Comparison of ENCODE assay signal across 8 cellular contexts in the genomic region with DNA sequence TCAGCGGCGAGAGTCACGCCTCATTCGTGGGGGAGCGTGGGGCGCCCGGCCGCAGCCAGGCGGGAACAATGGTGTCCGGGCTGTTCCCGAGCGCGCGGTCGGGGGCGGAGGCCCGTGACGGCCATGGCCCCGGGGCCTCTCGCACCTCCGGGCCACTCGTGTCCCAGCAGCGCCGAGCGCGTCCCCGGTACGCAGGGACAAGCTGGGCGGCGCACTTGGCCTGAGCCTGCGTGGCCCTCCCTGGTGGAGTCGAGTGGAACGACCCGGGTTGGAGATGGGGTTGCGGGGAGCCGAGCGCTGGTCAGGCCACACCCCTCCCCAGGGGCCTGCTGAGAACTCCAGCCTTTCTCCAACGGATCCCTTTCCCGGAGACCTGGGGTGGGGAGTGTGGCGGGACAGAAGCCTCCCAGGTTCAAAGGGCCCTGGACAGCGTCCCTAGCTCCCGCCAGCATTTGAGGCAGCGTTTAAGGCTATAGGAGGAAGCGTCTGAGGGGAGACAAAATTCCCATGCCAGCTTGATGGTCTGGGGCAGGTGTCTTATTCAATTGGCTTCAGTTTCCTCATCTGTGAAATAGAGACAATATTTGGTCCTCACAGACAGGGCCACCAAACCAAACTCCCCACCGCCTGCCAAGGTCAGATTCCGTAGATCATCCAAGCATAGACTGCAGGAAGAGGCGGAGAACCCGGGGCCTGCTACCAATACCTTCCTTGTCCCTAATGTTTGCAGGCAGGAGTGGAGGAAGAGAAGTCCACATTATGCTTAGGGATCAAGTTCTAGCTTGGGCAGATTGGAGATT. TPM values are rescaled to one million over a fixed set of nuclear protein-coding genes. Genes with fewer than 3 reads are reported as not detected.
A peak's percentile ranks its signal among the peaks of the same experiment; 100 is the strongest.
DNase-seq lines count a peak whose midpoint lies in the region; ATAC-seq, FAIRE-seq and TF ChIP-seq lines count a peak whose summit lies in the region.

No MANE protein-coding gene starts in this region.

- H3K9me3 Mint-ChIP-seq in activated B cell treated with CpG ODN at 0.5 μM for 24 hours: no peaks in the 10 kb centered on the region

- H3K9ac ChIP-seq in mesendoderm (ENCODE audit: low read length): peak overlapping the region; percentile 97

- no CpG with 5 or more reads among the region's 48 CpGs for whole genome bisulfite sequencing in mesendoderm (ENCODE audit: extremely low coverage, insufficient coverage, low lambda C conversion rate)
- 2 to 4% (median 4%) methylated on average over 24 to 48 of the region's 48 CpGs for WGBS in stomach, 5 donors

- H2BK15ac ChIP-seq in mesendoderm (replicated peaks; ENCODE audit: low read depth): no peak overlapping the region

- POLR2A ChIA-PET in activated B cell treated with CpG ODN at 0.5 μM for 24 hours (lab: Charles Lee): interaction anchor here (0.9 to 1.5 kb wide), 10 partner anchors 8 to 714 kb away, joined by 3 to 17 read pairs (median 4); a partner anchor contains a TSS

- peak overlapping the region; percentile 85 for H3K27ac ChIP-seq in effector memory CD4-positive, alpha-beta T cell (ENCODE audit: insufficient read depth, low read length, poor library complexity, severe bottlenecking)
- H3K27ac ChIP-seq in mesendoderm (ENCODE audit: low read depth, low read length) (peak overlapping the region; percentile 61), stomach (peak overlapping the region; percentile 85 to 99 (median 94))

- no peak for TF ChIP-seq EP300 in stomach (IDR thresholded peaks at IDR 0.05)

- FAIRE-seq in H54 (lab: Jason Lieb, UNC): no peak

- H3K9me3 ChIP-seq in effector memory CD4-positive, alpha-beta T cell (ENCODE audit: control insufficient read depth, low read length): no peaks in the 10 kb centered on the region
- H3K9me3 ChIP-seq in stomach: no peaks in the 10 kb centered on the region

- peak overlapping the region; percentile 98 for H3K27ac Mint-ChIP-seq in activated B cell treated with CpG ODN at 0.5 μM for 24 hours

- TF ChIP-seq CTCF in activated B cell treated with CpG ODN at 0.5 μM for 24 hours (IDR thresholded peaks at IDR 0.05): no peak
- TF ChIP-seq CTCF in stomach (IDR thresholded peaks at IDR 0.05): peak in 3 of 7 experiments; percentile 10 to 27 (median 20)

- peaks cover 12% of the 10 kb centered on the region for H3K79me1 ChIP-seq in mesendoderm (ENCODE audit: low read length)

- peak overlapping the region; percentile 72 for H3K4me2 ChIP-seq in mesendoderm (ENCODE audit: low read length)

- H3K36me3 ChIP-seq in effector memory CD4-positive, alpha-beta T cell (ENCODE audit: control insufficient read depth, insufficient read depth, low read length): peaks cover 7% of the 10 kb centered on the region
- H3K36me3 ChIP-seq in mesendoderm (ENCODE audit: control insufficient read depth, insufficient read depth, low read length) (no peaks in the 10 kb centered on the region), stomach (peaks cover 2 to 10% (median 8%) of the 10 kb centered on the region in 4 donors)

- no peak overlapping the region for H3K23ac ChIP-seq in mesendoderm (ENCODE audit: low read length)

- peaks cover 21% of the 10 kb centered on the region for H3K36me3 Mint-ChIP-seq in activated B cell treated with CpG ODN at 0.5 μM for 24 hours (ENCODE audit: low read depth)

- no peak overlapping the region for H4K8ac ChIP-seq in mesendoderm (ENCODE audit: low read depth, low read length)

- H3K27me3 Mint-ChIP-seq in activated B cell treated with CpG ODN at 0.5 μM for 24 hours: no peaks in the 10 kb centered on the region

- peaks cover 54% of the 10 kb centered on the region for H3K4me1 Mint-ChIP-seq in activated B cell treated with CpG ODN at 0.5 μM for 24 hours

- peak overlapping the region; percentile 99 for H3K4me3 Mint-ChIP-seq in activated B cell treated with CpG ODN at 0.5 μM for 24 hours

- peak overlapping the region; percentile 76 for H3K4me3 ChIP-seq in effector memory CD4-positive, alpha-beta T cell (ENCODE audit: insufficient read depth, low read depth, low read length, poor library complexity, severe bottlenecking)
- peak overlapping the region; percentile 90 for H3K4me3 ChIP-seq in mesendoderm (ENCODE audit: low read length)
- H3K4me3 ChIP-seq in stomach: peak overlapping the region; percentile 63 to 85 (median 82)

- no peaks in the 10 kb centered on the region for H3K27me3 ChIP-seq in effector memory CD4-positive, alpha-beta T cell (replicated peaks; ENCODE audit: control insufficient read depth, insufficient read depth, low read length, poor library complexity, severe bottlenecking)
- no peaks in the 10 kb centered on the region for H3K27me3 ChIP-seq in mesendoderm (ENCODE audit: insufficient read depth, low read length, poor library complexity)
- no peaks in the 10 kb centered on the region for H3K27me3 ChIP-seq in stomach

- intact Hi-C loops in activated B cell treated with CpG ODN at 0.5 μM for 24 hours (cut with micrococcal nuclease) (loop anchor here (1.0 to 10.0 kb wide), 7 partner anchors 101 to 1996 kb away; a partner anchor contains a TSS), stomach (cut with DNase I; ENCODE audit: low total_unique reads) (no loop called here)

- no peak overlapping the region for H4K5ac ChIP-seq in mesendoderm (ENCODE audit: low read length)

- H2AK5ac ChIP-seq in mesendoderm (ENCODE audit: low read length): no peak overlapping the region

- peak overlapping the region; percentile 74 for H3K4ac ChIP-seq in mesendoderm (ENCODE audit: low read depth, low read length)

- CTCF ChIA-PET in activated B cell treated with CpG ODN at 0.5 μM for 24 hours (lab: Charles Lee): interaction anchor here (1.0 kb wide), 1 partner anchor 147 kb away, joined by 5 read pairs; no protein-coding TSS in a partner anchor

- peak overlapping the region; percentile 99 for H3K56ac ChIP-seq in mesendoderm (ENCODE audit: low read length)

- DNase-seq in NCI-H2171 treated with DMSO at 0.1 percent for 48 hours (lab: John Stamatoyannopoulos, UW): peak; percentile 1
- no peak for DNase-seq in NCI-H2171 (lab: John Stamatoyannopoulos, UW)
- peak; percentile 12 for DNase-seq in H54 (ENCODE audit: insufficient read length, low spot score)
- DNase-seq in KG1 (lab: John Stamatoyannopoulos, UW): peak; percentile 17
- no peak for DNase-seq in activated B cell treated with CpG ODN at 0.5 μM for 24 hours
- no peak for DNase-seq in effector memory CD4-positive, alpha-beta T cell
- peak; percentile 69 for DNase-seq in mesendoderm
- peak; percentile 69 for DNase-seq in stomach

- peaks cover 31% of the 10 kb centered on the region for H3K4me1 ChIP-seq in effector memory CD4-positive, alpha-beta T cell (ENCODE audit: control insufficient read depth, insufficient read depth, low read length, poor library complexity, severe bottlenecking)
- H3K4me1 ChIP-seq in mesendoderm (ENCODE audit: control insufficient read depth, low read depth, low read length) (peaks cover 5% of the 10 kb centered on the region), stomach (peaks cover 31 to 57% (median 41%) of the 10 kb centered on the region in 4 donors)

- peaks cover 30% of the 10 kb centered on the region for H3K79me2 ChIP-seq in mesendoderm (ENCODE audit: control insufficient read depth, insufficient read depth, low read length)

- H2BK120ac ChIP-seq in mesendoderm (ENCODE audit: low read depth, low read length): no peak overlapping the region

- TF ChIP-seq POLR2A in H54 (IDR thresholded peaks at IDR 0.05; ENCODE audit: low read depth, low read length) (no peak), stomach (IDR thresholded peaks at IDR 0.05) (peak in 1 of 4 donors; percentile 45)

- ATAC-seq in activated B cell treated with CpG ODN at 0.5 μM for 24 hours (ENCODE audit: low read depth): peak; percentile 11

- H2BK5ac ChIP-seq in mesendoderm (ENCODE audit: low read length): peak overlapping the region; percentile 75

- H3K18ac ChIP-seq in mesendoderm (ENCODE audit: low read length): peak overlapping the region; percentile 53

RNA-seq across cellular contexts. Expression of a gene that starts 0.5 kb away (rescaled TPM):
- 193 and 208 TPM in 2 replicates for total RNA-seq in activated B cell treated with CpG ODN at 0.5 μM for 24 hours
- polyA plus RNA-seq in mesendoderm (2013, experiment 1 of 2): 171 TPM
- polyA plus RNA-seq in mesendoderm (2013, experiment 2 of 2): 171 TPM
- 100 to 1,000 TPM in 4 of 5 donors, 10 to 100 TPM in 1; 12.8 to 204 (median 115) TPM for total RNA-seq in stomach
- polyA plus RNA-seq in stomach: 100 to 1,000 TPM in 2 of 3 donors, 10 to 100 TPM in 1; 87.5 to 132 (median 110) TPM

RNA-seq across cellular contexts. Expression of a gene that starts 37.6 kb away (rescaled TPM):
- 0.15 and 0.33 TPM in 2 replicates for total RNA-seq in activated B cell treated with CpG ODN at 0.5 μM for 24 hours
- polyA plus RNA-seq in mesendoderm (2013, experiment 1 of 2): 0.04 TPM
- 0.03 TPM for polyA plus RNA-seq in mesendoderm (2013, experiment 2 of 2)
- total RNA-seq in stomach: under 1 TPM in 1 of 5 donors, not detected in 4; 0.72 TPM
- under 1 TPM in 2 of 3 donors, not detected in 1; 0.13 to 0.50 TPM for polyA plus RNA-seq in stomach

RNA-seq across cellular contexts. Expression of a gene that starts 39.6 kb away (rescaled TPM):
- total RNA-seq in activated B cell treated with CpG ODN at 0.5 μM for 24 hours (not detected in 2 replicates), stomach (1 to 10 TPM in 2 of 5 donors, not detected in 3; 1.8 to 2.3 TPM)
- polyA plus RNA-seq in mesendoderm (2013, experiment 1 of 2): not detected
- polyA plus RNA-seq in mesendoderm (2013, experiment 2 of 2): not detected
- polyA plus RNA-seq in stomach: 1 to 10 TPM in 2 of 3 donors, under 1 TPM in 1; 0.55 to 2.3 (median 1.8) TPM

Comparison
In these comparisons a context has a peak if more than half of its experiments do, and no peak if none do; other contexts are left out.
1. DNase-seq: peak in NCI-H2171 treated with DMSO at 0.1 percent for 48 hours (single experiment), H54 (single experiment), KG1 (single experiment), mesendoderm (single experiment) and stomach (single experiment); none in NCI-H2171 (single experiment), activated B cell treated with CpG ODN at 0.5 μM for 24 hours (single experiment) and effector memory CD4-positive, alpha-beta T cell (0 of 3).
2. Peak in every context shown above with its lines, with median percentiles within 50 percentile points of each other: H3K27ac ChIP-seq and H3K4me3 ChIP-seq.